8 cellular contexts compared by ENCODE assay signal in genomic region chr10:75233444-75234016, GRCh38. TPM values are rescaled to one million over a fixed set of nuclear protein-coding genes. Genes with fewer than 3 reads are reported as not detected.
DNase-seq lines count a peak whose midpoint lies in the region; ATAC-seq, FAIRE-seq and TF ChIP-seq lines count a peak whose summit lies in the region.

No MANE protein-coding gene starts in this region.

- no peak for FAIRE-seq in kidney (lab: Jason Lieb, UNC)

- WGBS in transverse colon (ENCODE audit: low coverage in 1 of 2), 2 donors, result 44% methylated on average over 13 of the region's 14 CpGs; no CpG with 5 or more reads in 1 of the 2 donors

- no peak for TF ChIP-seq EP300 in transverse colon (IDR thresholded peaks at IDR 0.05; ENCODE audit: low read depth)

- DNase-seq in cardiac muscle cell (ENCODE audit: low read depth in 1 of 2, low spot score in 1 of 2), result peak in 1 of 2 donors; percentile 15
- no peak for DNase-seq in Right ventricle myocardium superior
- peak; percentile 4 for DNase-seq in activated T-cell treated with anti-CD3 and anti-CD28 coated beads for 4 hours
- DNase-seq in kidney, result no peak
- DNase-seq in transverse colon, result no peak
- DNase-seq in NCI-H2029 (lab: John Stamatoyannopoulos, UW), result no peak

- H3K36me3 ChIP-seq in cardiac muscle cell, result peaks cover 19% of the 10 kb centered on the region
- H3K36me3 ChIP-seq in kidney (ENCODE audit: control insufficient read depth in 1 of 2, insufficient read depth in 2 of 2, low read length in 2 of 2), result peaks cover 17 to 25% of the 10 kb centered on the region in 2 donors
- peaks cover 0 to 19% (median 6%) of the 10 kb centered on the region in 4 donors for H3K36me3 ChIP-seq in transverse colon

- H3K9me3 ChIP-seq in cardiac muscle cell (ENCODE audit: low read depth) (no peaks in the 10 kb centered on the region), kidney (ENCODE audit: control insufficient read depth in 1 of 2, low read length in 2 of 2) (no peaks in the 10 kb centered on the region), transverse colon (no peaks in the 10 kb centered on the region)

- TF ChIP-seq CTCF in cardiac muscle cell (IDR thresholded peaks at IDR 0.05; ENCODE audit: low read depth, low read length) (no peak), kidney (IDR thresholded peaks at IDR 0.05; ENCODE audit: borderline replicate concordance, extremely low read depth, insufficient read depth) (no peak), transverse colon (IDR thresholded peaks at IDR 0.05) (no peak)

- in situ Hi-C loops in transverse colon (cut with MboI; ENCODE audit: low pct_ligation_motif_present in 1 of 4, low pct_unique_long_range_greater_than_20kb in 1 of 4, low sequenced_read_pairs in 3 of 4), result loop anchor here (10.0 to 25.0 kb wide), 4 partner anchors 119 to 971 kb away; partner anchors contain the start of gene SAMD8 (in 4 of the 4)

- intact Hi-C loops in Right ventricle myocardium superior (cut with DNase I) (loop anchor here (5.0 kb wide), 1 partner anchor 121 kb away; the partner anchor contains the start of gene SAMD8), kidney (cut with DNase I) (no loop called here), transverse colon (cut with DNase I; ENCODE audit: low total_unique reads) (loop anchor here (5.0 to 10.0 kb wide), 3 partner anchors 121 to 969 kb away; partner anchors contain the start of genes KAT6B and SAMD8)

- ATAC-seq in Right ventricle myocardium superior (ENCODE audit: poor library complexity) (no peak), HG03342 (IDR thresholded peaks at IDR 0.05; ENCODE audit: unreplicated experiment) (no peak), HG02610 (IDR thresholded peaks at IDR 0.05; ENCODE audit: unreplicated experiment) (no peak)

- no peak for TF ChIP-seq POLR2A in transverse colon (IDR thresholded peaks at IDR 0.05)

- H3K27me3 ChIP-seq in cardiac muscle cell (no peaks in the 10 kb centered on the region), transverse colon (no peaks in the 10 kb centered on the region)

- H3K9ac ChIP-seq in kidney (ENCODE audit: low read length in 2 of 2), result peak overlapping the region in 1 of 2 donors; percentile 8

- H3K27ac ChIP-seq in cardiac muscle cell (peak overlapping the region; percentile 63), kidney (ENCODE audit: low read depth in 2 of 2, low read length in 2 of 2) (peak overlapping the region; percentile 26 to 60), transverse colon (peak overlapping the region; percentile 87 to 92 (median 88))

- H3K4me3 ChIP-seq in cardiac muscle cell (peak overlapping the region; percentile 38), kidney (ENCODE audit: low read length in 2 of 2) (peak overlapping the region in 1 of 2 donors; percentile 27), transverse colon (peak overlapping the region in 2 of 4 donors; percentile 62 to 76)

- H3K4me1 ChIP-seq in cardiac muscle cell (ENCODE audit: low read depth) (no peaks in the 10 kb centered on the region), kidney (ENCODE audit: control insufficient read depth in 1 of 2, insufficient read depth in 1 of 2, low read depth in 1 of 2, low read length in 2 of 2) (peaks cover 0 to 5% of the 10 kb centered on the region in 2 donors), transverse colon (peaks cover 0 to 49% (median 32%) of the 10 kb centered on the region in 4 donors)

RNA-seq across cellular contexts. Expression of gene COMTD1, which starts 2.2 kb away (rescaled TPM):
- total RNA-seq in cardiac muscle cell, result 40.7 and 66.1 TPM in 2 replicates
- polyA plus RNA-seq in cardiac muscle cell, result 42.0 and 43.1 TPM in 2 replicates
- 34.0 TPM for total RNA-seq in Right ventricle myocardium superior
- total RNA-seq in kidney, result 26.6 TPM
- 65.3 TPM for polyA plus RNA-seq in kidney (ENCODE audit: insufficient read depth, low read depth, low replicate concordance)
- 100 to 1,000 TPM in 3 of 4 donors, 10 to 100 TPM in 1; 90.7 to 761 (median 173) TPM for total RNA-seq in transverse colon

RNA-seq across cellular contexts. Expression of gene VDAC2, which starts 22.9 kb away (rescaled TPM):
- total RNA-seq in cardiac muscle cell (178 and 237 TPM in 2 replicates), Right ventricle myocardium superior (486 TPM), kidney (128 TPM), transverse colon (100 to 1,000 TPM in 3 of 4 donors, 10 to 100 TPM in 1; 52.1 to 234 (median 149) TPM)
- polyA plus RNA-seq in cardiac muscle cell (363 and 376 TPM in 2 replicates), kidney (ENCODE audit: insufficient read depth, low read depth, low replicate concordance) (211 TPM)
